10 cellular contexts compared by ENCODE assay signal in genomic region chr5:43589310-43589709, GRCh38.
"Had no signal": no experiment of that assay in that cellular context is flagged by ENCODE, and none has a peak within 500 bp of the region (broad histone marks: within the 10 kb centered on the region; RNA-seq: fewer than 3 reads in every experiment).

No MANE protein-coding gene starts in this region.

- H3K4me3 ChIP-seq: GM23248, HAP-1 had no signal

- H2AFZ ChIP-seq: GM23248 had no signal

- H3K9ac ChIP-seq: GM23248, KMS-11 had no signal

- H3K27ac ChIP-seq: GM23248, HL-60, KMS-11 had no signal

- ATAC-seq: HCT116 had no signal

- H3K9me3 ChIP-seq: HAP-1 had no signal

- H3K36me3 ChIP-seq: HAP-1 had no signal

- H3K4me2 ChIP-seq: KMS-11 had no signal

- DNase-seq: GM23248, GOT3, H7, HFFc6, IMR-90, KBM-7 had no signal
